In the genomic region with DNA sequence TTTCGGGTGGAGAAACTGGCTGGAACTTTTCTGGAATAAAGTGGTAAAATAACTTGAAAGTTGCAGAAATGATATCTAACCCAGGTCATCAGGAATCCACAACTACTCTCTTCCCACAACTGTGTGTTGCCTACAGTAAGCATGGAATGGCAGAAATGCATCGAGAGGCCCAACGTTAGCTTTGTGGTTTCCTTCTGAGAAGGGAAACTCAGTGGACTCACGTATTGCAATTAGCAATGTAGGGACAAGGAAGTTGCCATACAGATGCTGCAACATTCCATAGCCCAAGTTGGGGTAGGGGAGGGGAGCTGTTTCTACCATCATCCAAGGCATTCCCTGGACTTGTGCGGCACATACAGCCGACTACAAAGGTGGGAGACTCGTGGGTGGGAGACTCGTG, we compare ENCODE assay signal across 27 cellular contexts. TPM values are rescaled to one million over a fixed set of nuclear protein-coding genes. Genes with fewer than 3 reads are reported as not detected.
"Had no signal": no experiment of that assay in that cellular context is flagged by ENCODE, and none has a peak within 500 bp of the region (broad histone marks: within the 10 kb centered on the region; RNA-seq: fewer than 3 reads in every experiment).

No MANE protein-coding gene starts in this region.

- ATAC-seq: activated CD4-positive, CD25-positive, alpha-beta regulatory T cell treated with anti-CD3 and anti-CD28 coated beads, Interleukin-2, amount 50 U/mL, for 24 hours; activated T-cell treated with anti-CD3 and anti-CD28 coated beads, Interleukin-2, amount 50 U/mL, for 72 hours; gastroesophageal sphincter; naive thymus-derived CD8-positive, alpha-beta T cell; right cardiac atrium; stimulated activated effector memory CD8-positive, alpha-beta T cell treated with anti-CD3 and anti-CD28 coated beads, Interleukin-12 subunit alpha, Interleukin-12 subunit beta, amount 100 ng/mL, for 72 hours; stimulated activated naive CD8-positive, alpha-beta T cell treated with anti-CD3 and anti-CD28 coated beads, Interleukin-15, amount 100 ng/mL, for 72 hours had no signal

- H3K36me3 ChIP-seq: esophagus squamous epithelium, gastroesophageal sphincter, left ventricle myocardium inferior, prostate gland, tibial artery had no signal

- H3K4me1 ChIP-seq: esophagus squamous epithelium, gastroesophageal sphincter, left ventricle myocardium inferior, prostate gland, tibial artery had no signal

- H3K9me3 ChIP-seq: esophagus squamous epithelium, gastroesophageal sphincter, left ventricle myocardium inferior, prostate gland, tibial artery had no signal

- DNase-seq: activated CD4-positive, alpha-beta memory T cell treated with anti-CD3 and anti-CD28 coated beads, Interleukin-2, amount 10 ng/mL, durations not matched to agents 7 days and 5 days; activated CD4-positive, alpha-beta T cell treated with anti-CD3 and anti-CD28 coated beads, Interleukin-2, amount 10 ng/mL, durations not matched to agents 24 days and 14 days; activated effector memory CD4-positive, alpha-beta T cell treated with Interleukin-2 at 50 U/mL for 16 hours; activated naive CD4-positive, alpha-beta T cell treated with anti-CD3 and anti-CD28 coated beads, Interleukin-2, amount 10 ng/mL, durations not matched to agents 7 days and 5 days; activated T-cell treated with anti-CD3 and anti-CD28 coated beads, Interleukin-2, amount 50 U/mL, for 72 hours; anterior cingulate cortex; central memory CD4-positive, alpha-beta T cell; esophagus squamous epithelium; head of caudate nucleus; hypothalamus; left ventricle myocardium inferior; mammary epithelial cell; naive thymus-derived CD8-positive, alpha-beta T cell; right cardiac atrium; stimulated activated CD4-positive, alpha-beta T cell treated with anti-CD3 and anti-CD28 coated beads, Interleukin-2, amount 100 ng/mL, for 24 hours; stimulated activated naive CD8-positive, alpha-beta T cell treated with anti-CD3 and anti-CD28 coated beads, Interleukin-15, amount 100 ng/mL, for 72 hours; tibial artery had no signal

- H3K27ac ChIP-seq: esophagus squamous epithelium, gastroesophageal sphincter, left ventricle myocardium inferior, prostate gland, skin epidermis, tibial artery had no signal

- FAIRE-seq: colon had no signal

- H3K4me3 ChIP-seq: esophagus squamous epithelium, gastroesophageal sphincter, left ventricle myocardium inferior, prostate gland, skin epidermis, tibial artery had no signal

RNA-seq across cellular contexts. Expression of gene PON1, which starts 1.9 kb away (rescaled TPM):
- total RNA-seq: activated CD4-positive, alpha-beta memory T cell treated with anti-CD3 and anti-CD28 coated beads, Interleukin-2, amount 10 ng/mL, durations not matched to agents 7 days and 5 days; activated CD4-positive, alpha-beta T cell treated with anti-CD3 and anti-CD28 coated beads, Interleukin-2, amount 10 ng/mL, durations not matched to agents 24 days and 14 days; esophagus squamous epithelium; gastroesophageal sphincter; left ventricle myocardium inferior; mammary epithelial cell; mesothelial cell of epicardium; naive thymus-derived CD8-positive, alpha-beta T cell; osteocyte; T-helper 2 cell treated with Interferon-gamma antibody and Interleukin-4, amounts not matched to agents 100 ng/mL and 5 ng/mL, for 36 hours; ureter had no signal
- polyA plus RNA-seq: mammary epithelial cell; naive thymus-derived CD8-positive, alpha-beta T cell; right cardiac atrium had no signal
